ENCODE assay signal across 20 cellular contexts in the genomic region with DNA sequence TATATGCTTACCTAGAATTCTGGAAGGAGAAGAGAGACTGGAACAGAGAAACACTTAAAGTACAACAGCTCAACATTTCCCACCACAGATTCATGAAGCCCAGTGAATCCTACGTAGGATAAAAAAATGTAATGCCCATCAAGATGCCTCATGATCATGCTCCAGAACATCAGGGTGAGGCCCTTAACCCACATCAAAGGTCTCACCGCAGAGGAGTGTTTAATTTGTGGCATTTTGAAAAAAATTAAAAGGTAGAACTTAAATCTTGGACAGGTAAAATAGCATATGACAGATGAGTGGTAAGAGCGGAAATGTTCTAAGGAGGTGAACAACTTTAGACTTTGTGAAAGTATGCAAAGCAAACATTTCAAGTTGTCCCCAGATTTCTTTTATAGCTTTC. TPM values are rescaled to one million over a fixed set of nuclear protein-coding genes. Genes with fewer than 3 reads are reported as not detected.
DNase-seq lines count a peak whose midpoint lies in the region; ATAC-seq and TF ChIP-seq lines count a peak whose summit lies in the region.
"Had no signal": no experiment of that assay in that cellular context is flagged by ENCODE, and none has a peak within 500 bp of the region (broad histone marks: within the 10 kb centered on the region; RNA-seq: fewer than 3 reads in every experiment).

No MANE protein-coding gene starts in this region.

- H3K4me3 ChIP-seq in lung (no peak overlapping the region), adrenal gland (no peak overlapping the region)
- H3K4me3 ChIP-seq: A549, GM23338, K562 had no signal

- ATAC-seq in lung (ENCODE audit: insufficient read depth, low FRiP score) (peak; percentile 14), Right ventricle myocardium superior (ENCODE audit: poor library complexity) (no peak)
- no peak for ATAC-seq in stimulated activated naive CD8-positive, alpha-beta T cell treated with anti-CD3 and anti-CD28 coated beads, Interleukin-15, amount 100 ng/mL, for 72 hours
- ATAC-seq: A549, GM23338, K562 had no signal

- no peaks in the 10 kb centered on the region for H3K9me3 Mint-ChIP-seq in stimulated activated naive CD8-positive, alpha-beta T cell treated with anti-CD3 and anti-CD28 coated beads, Interleukin-15, amount 100 ng/mL, for 72 hours
- H3K9me3 Mint-ChIP-seq: CD4-positive, alpha-beta T cell; GM23338 had no signal

- no peak for TF ChIP-seq POLR2A in adrenal gland (IDR thresholded peaks at IDR 0.05)

- peaks cover 0 to 3% of the 10 kb centered on the region in 2 donors for H3K36me3 ChIP-seq in lung (ENCODE audit: control insufficient read depth in 2 of 2, insufficient read depth in 2 of 2, low read length in 2 of 2)
- H3K36me3 ChIP-seq in adrenal gland (replicated peaks in 1 of 2) = no peaks in the 10 kb centered on the region

- no peak overlapping the region for H3K27ac Mint-ChIP-seq in stimulated activated naive CD8-positive, alpha-beta T cell treated with anti-CD3 and anti-CD28 coated beads, Interleukin-15, amount 100 ng/mL, for 72 hours
- H3K27ac Mint-ChIP-seq: CD4-positive, alpha-beta T cell; GM23338 had no signal

- peaks cover 0 to 1% of the 10 kb centered on the region in 2 donors for H3K9me3 ChIP-seq in lung (ENCODE audit: control insufficient read depth in 2 of 2, insufficient read depth in 1 of 2, low read length in 1 of 2)
- no peaks in the 10 kb centered on the region for H3K9me3 ChIP-seq in adrenal gland (replicated peaks in 1 of 3)
- H3K9me3 ChIP-seq: A549, Caco-2 had no signal

- H3K27me3 ChIP-seq in lung (ENCODE audit: control insufficient read depth, insufficient read depth) = no peaks in the 10 kb centered on the region
- H3K27me3 ChIP-seq in adrenal gland = no peaks in the 10 kb centered on the region

- intact Hi-C loops in adrenal gland (cut with DNase I) (no loop called here), Right ventricle myocardium superior (cut with DNase I) (no loop called here)

- peak; percentile 6 for DNase-seq in DMS53 (lab: John Stamatoyannopoulos, UW)
- no peak for DNase-seq in DMS53 treated with DMSO at 0.1 percent for 48 hours (lab: John Stamatoyannopoulos, UW; ENCODE audit: unreplicated experiment)
- DNase-seq in LoVo (ENCODE audit: low spot score) = peak; percentile 71
- peak; percentile 3 for DNase-seq in central memory CD4-positive, alpha-beta T cell
- peak; percentile 29 for DNase-seq in lung (ENCODE audit: low spot score)
- DNase-seq in adrenal gland = no peak
- DNase-seq in Right ventricle myocardium superior = no peak
- no peak for DNase-seq in stimulated activated naive CD8-positive, alpha-beta T cell treated with anti-CD3 and anti-CD28 coated beads, Interleukin-15, amount 100 ng/mL, for 72 hours
- DNase-seq: AML-193; Caco-2; CD4-positive, alpha-beta T cell; DMS153; H7 had no signal

- peaks cover 18% of the 10 kb centered on the region for H3K27me3 Mint-ChIP-seq in stimulated activated naive CD8-positive, alpha-beta T cell treated with anti-CD3 and anti-CD28 coated beads, Interleukin-15, amount 100 ng/mL, for 72 hours
- H3K27me3 Mint-ChIP-seq: CD4-positive, alpha-beta T cell had no signal

- H3K4me3 Mint-ChIP-seq in stimulated activated naive CD8-positive, alpha-beta T cell treated with anti-CD3 and anti-CD28 coated beads, Interleukin-15, amount 100 ng/mL, for 72 hours = no peak overlapping the region
- H3K4me3 Mint-ChIP-seq: CD4-positive, alpha-beta T cell; GM23338 had no signal

- H3K27ac ChIP-seq in lung (ENCODE audit: low read depth in 1 of 2, low read length in 1 of 2) = no peak overlapping the region
- H3K27ac ChIP-seq in adrenal gland = no peak overlapping the region
- H3K27ac ChIP-seq: 22Rv1, A549, C4-2B had no signal

- peaks cover 5% of the 10 kb centered on the region for H3K4me1 Mint-ChIP-seq in stimulated activated naive CD8-positive, alpha-beta T cell treated with anti-CD3 and anti-CD28 coated beads, Interleukin-15, amount 100 ng/mL, for 72 hours
- H3K4me1 Mint-ChIP-seq: GM23338 had no signal

- no peaks in the 10 kb centered on the region for H3K4me1 ChIP-seq in lung (ENCODE audit: control insufficient read depth in 2 of 2, insufficient read depth in 2 of 2, low read length in 2 of 2)
- no peaks in the 10 kb centered on the region for H3K4me1 ChIP-seq in adrenal gland (replicated peaks in 1 of 2)
- H3K4me1 ChIP-seq: A549, Caco-2 had no signal

- 67 to 93% methylated on average over 3 of the region's 3 CpGs for WGBS in lung, 2 donors
- 90 to 97% (median 95%) methylated on average over 3 of the region's 3 CpGs for WGBS in adrenal gland, 4 donors

- TF ChIP-seq CTCF in lung (IDR thresholded peaks at IDR 0.05; ENCODE audit: control extremely low read depth, extremely low read depth) (no peak), adrenal gland (IDR thresholded peaks at IDR 0.05) (no peak)

RNA-seq across cellular contexts. Expression of a gene that starts 9.7 kb away (rescaled TPM):
- total RNA-seq in lung (10 to 100 TPM in 1 of 2 donors, under 1 TPM in 1; 0.28 to 10.2 TPM), adrenal gland (under 1 TPM in 3 of 8 donors, not detected in 5; 0.08 to 0.52 (median 0.13) TPM), Right ventricle myocardium superior (not detected)
- polyA plus RNA-seq in lung (1 to 10 TPM in 1 of 2 donors, under 1 TPM in 1; 0.88 to 2.7 TPM), adrenal gland (under 1 TPM in 2 of 3 donors, not detected in 1; 0.07 to 0.30 TPM)
- total RNA-seq: CD4-positive, alpha-beta T cell; HT1080; K562 had no signal
- polyA plus RNA-seq: A549, BJ, K562 had no signal

RNA-seq across cellular contexts. Expression of a gene that starts 35.8 kb away (rescaled TPM):
- total RNA-seq in lung (10 to 100 TPM; 30.9 to 45.1 TPM), adrenal gland (10 to 100 TPM; 11.5 to 36.3 (median 20.2) TPM), Right ventricle myocardium superior (7.2 TPM)
- polyA plus RNA-seq in lung (10 to 100 TPM in 1 of 2 donors, 1 to 10 TPM in 1; 7.7 to 13.7 TPM), adrenal gland (10 to 100 TPM in 1 of 3 donors, 1 to 10 TPM in 2; 3.9 to 27.7 (median 4.2) TPM)

Comparison
In these comparisons a context has a peak if more than half of its experiments do, and no peak if none do; other contexts are left out.
1. DNase-seq: peak in DMS53 (single experiment), LoVo (single experiment), central memory CD4-positive, alpha-beta T cell (single experiment) and lung (single experiment); none in DMS53 treated with DMSO at 0.1 percent for 48 hours (single experiment), adrenal gland (0 of 7), Right ventricle myocardium superior (single experiment) and stimulated activated naive CD8-positive, alpha-beta T cell treated with anti-CD3 and anti-CD28 coated beads, Interleukin-15, amount 100 ng/mL, for 72 hours (0 of 2).